18 cellular contexts compared by ENCODE assay signal in the genomic region with DNA sequence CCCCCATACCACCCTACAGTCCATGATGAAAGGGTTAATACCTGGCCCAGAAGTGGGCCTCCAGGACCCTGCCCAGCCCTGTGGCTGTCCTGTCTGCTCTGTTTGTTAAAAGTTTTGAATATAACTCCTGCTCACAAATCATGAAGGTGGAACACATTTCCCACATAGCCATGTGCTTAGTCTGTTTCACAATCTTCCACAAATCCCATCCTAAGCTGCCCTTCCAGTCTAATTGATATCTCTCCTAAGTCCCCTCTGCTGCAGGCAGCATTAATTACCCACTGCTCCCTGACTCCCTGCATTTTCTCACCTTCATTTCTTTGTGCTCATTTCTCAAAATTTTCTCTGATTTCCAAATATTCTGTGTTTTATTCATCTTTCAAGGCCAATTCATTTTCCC.
A peak's percentile ranks its signal among the peaks of the same experiment; 100 is the strongest.
DNase-seq lines count a peak whose midpoint lies in the region; FAIRE-seq and TF ChIP-seq lines count a peak whose summit lies in the region.
"Had no signal": no experiment of that assay in that cellular context is flagged by ENCODE, and none has a peak within 500 bp of the region (broad histone marks: within the 10 kb centered on the region; RNA-seq: fewer than 3 reads in every experiment).

No MANE protein-coding gene starts in this region.

- H3K9me3 ChIP-seq in esophagus muscularis mucosa, result no peaks in the 10 kb centered on the region
- no peaks in the 10 kb centered on the region for H3K9me3 ChIP-seq in CD8-positive, alpha-beta memory T cell (ENCODE audit: low read length)
- H3K9me3 ChIP-seq: A549, BE2C had no signal

- H3K9me3 Mint-ChIP-seq in progenitor cell of endocrine pancreas (ENCODE audit: low read depth), result no peaks in the 10 kb centered on the region
- H3K9me3 Mint-ChIP-seq in CD8-positive, alpha-beta memory T cell, result no peaks in the 10 kb centered on the region
- H3K9me3 Mint-ChIP-seq: CD4-positive, alpha-beta memory T cell had no signal

- peak; percentile 82 for FAIRE-seq in D721Med (lab: Jason Lieb, UNC)
- FAIRE-seq: A549, GM12878, GM18507, HTR-8/SVneo had no signal

- H3K27ac ChIP-seq in esophagus muscularis mucosa (replicated peaks in 1 of 4), result no peak overlapping the region
- H3K27ac ChIP-seq in CD8-positive, alpha-beta memory T cell (ENCODE audit: low read depth, low read length), result no peak overlapping the region
- H3K27ac ChIP-seq: A549, C4-2B had no signal

- H3K27ac Mint-ChIP-seq in progenitor cell of endocrine pancreas, result peak overlapping the region; percentile 72
- no peak overlapping the region for H3K27ac Mint-ChIP-seq in CD8-positive, alpha-beta memory T cell

- POLR2A ChIA-PET in CD8-positive, alpha-beta memory T cell (lab: Charles Lee), result no interaction called here

- no peaks in the 10 kb centered on the region for H3K27me3 ChIP-seq in esophagus muscularis mucosa
- H3K27me3 ChIP-seq in CD8-positive, alpha-beta memory T cell (ENCODE audit: insufficient read depth, low read length, poor library complexity, severe bottlenecking), result no peaks in the 10 kb centered on the region
- H3K27me3 ChIP-seq: BE2C had no signal

- no peaks in the 10 kb centered on the region for H3K36me3 ChIP-seq in esophagus muscularis mucosa
- no peaks in the 10 kb centered on the region for H3K36me3 ChIP-seq in CD8-positive, alpha-beta memory T cell (ENCODE audit: insufficient read depth, low read length)
- H3K36me3 ChIP-seq: BE2C had no signal

- TF ChIP-seq CTCF in D721Med (IDR thresholded peaks at IDR 0.05; ENCODE audit: insufficient read depth, missing control alignments) (no peak), esophagus muscularis mucosa (IDR thresholded peaks at IDR 0.05) (no peak), progenitor cell of endocrine pancreas (IDR thresholded peaks at IDR 0.05; ENCODE audit: unreplicated experiment) (no peak)

- CTCF ChIA-PET in CD8-positive, alpha-beta memory T cell (lab: Charles Lee), result no interaction called here

- DNase-seq in D721Med (ENCODE audit: insufficient read length, low spot score) (no peak), NCI-H82 treated with DMSO at 0.1 percent for 48 hours (lab: John Stamatoyannopoulos, UW; ENCODE audit: unreplicated experiment) (peak; percentile 46), esophagus muscularis mucosa (ENCODE audit: extremely low spot score) (peak; percentile 64), progenitor cell of endocrine pancreas (ENCODE audit: low spot score, unreplicated experiment) (no peak), T-helper 2 cell (no peak), kidney glomerular epithelial cell (lab: John Stamatoyannopoulos, UW) (no peak)
- no peak for DNase-seq in CD8-positive, alpha-beta memory T cell
- DNase-seq: BE2C; CD4-positive, alpha-beta memory T cell; COR-L47; DMS 273 treated with DMSO at 0.1 percent for 48 hours; DMS79; H7 had no signal

- no peak for TF ChIP-seq EP300 in esophagus muscularis mucosa (IDR thresholded peaks at IDR 0.05)

- H3K4me3 Mint-ChIP-seq in progenitor cell of endocrine pancreas (ENCODE audit: low read depth), result no peak overlapping the region
- H3K4me3 Mint-ChIP-seq in CD8-positive, alpha-beta memory T cell, result no peak overlapping the region
- H3K4me3 Mint-ChIP-seq: CD4-positive, alpha-beta memory T cell had no signal

- no peaks in the 10 kb centered on the region for H3K4me1 ChIP-seq in esophagus muscularis mucosa
- no peaks in the 10 kb centered on the region for H3K4me1 ChIP-seq in CD8-positive, alpha-beta memory T cell (ENCODE audit: insufficient read depth, low read length)

- peaks cover 52% of the 10 kb centered on the region for H3K4me1 Mint-ChIP-seq in progenitor cell of endocrine pancreas (ENCODE audit: low read depth)
- no peaks in the 10 kb centered on the region for H3K4me1 Mint-ChIP-seq in CD8-positive, alpha-beta memory T cell
- H3K4me1 Mint-ChIP-seq: CD4-positive, alpha-beta memory T cell had no signal

- no peak for TF ChIP-seq POLR2A in esophagus muscularis mucosa (IDR thresholded peaks at IDR 0.05; ENCODE audit: low read depth)

- intact Hi-C loops in esophagus muscularis mucosa (cut with DNase I), result no loop called here

- no peaks in the 10 kb centered on the region for H3K36me3 Mint-ChIP-seq in progenitor cell of endocrine pancreas (ENCODE audit: insufficient read depth)
- no peaks in the 10 kb centered on the region for H3K36me3 Mint-ChIP-seq in CD8-positive, alpha-beta memory T cell
- H3K36me3 Mint-ChIP-seq: CD4-positive, alpha-beta memory T cell had no signal

- H3K27me3 Mint-ChIP-seq in progenitor cell of endocrine pancreas, result no peaks in the 10 kb centered on the region
- peaks cover 1 to 16% of the 10 kb centered on the region in 2 donors for H3K27me3 Mint-ChIP-seq in CD8-positive, alpha-beta memory T cell

- no peak overlapping the region for H3K4me3 ChIP-seq in esophagus muscularis mucosa
- no peak overlapping the region for H3K4me3 ChIP-seq in CD8-positive, alpha-beta memory T cell (ENCODE audit: low read length)
- H3K4me3 ChIP-seq: A549, GM12878 had no signal

Comparison
In these comparisons a context has a peak if more than half of its experiments do, and no peak if none do; other contexts are left out.
1. DNase-seq: peak in NCI-H82 treated with DMSO at 0.1 percent for 48 hours (single experiment) and esophagus muscularis mucosa (single experiment); none in D721Med (single experiment), progenitor cell of endocrine pancreas (single experiment), T-helper 2 cell (0 of 5), kidney glomerular epithelial cell (single experiment) and CD8-positive, alpha-beta memory T cell (0 of 5).